In genomic region chr3:58358092-58358491, GRCh38 we compare ENCODE assay signal across 16 cellular contexts. TPM values are rescaled to one million over a fixed set of nuclear protein-coding genes. Genes with fewer than 3 reads are reported as not detected.
DNase-seq lines count a peak whose midpoint lies in the region; ATAC-seq and TF ChIP-seq lines count a peak whose summit lies in the region.
"Had no signal": no experiment of that assay in that cellular context is flagged by ENCODE, and none has a peak within 500 bp of the region (broad histone marks: within the 10 kb centered on the region; RNA-seq: fewer than 3 reads in every experiment).

No MANE protein-coding gene starts in this region.

- H3K27ac ChIP-seq in Karpas-422 (ENCODE audit: low read length) = peak overlapping the region; percentile 100
- no peak overlapping the region for H3K27ac ChIP-seq in brain microvascular endothelial cell
- H3K27ac ChIP-seq: coronary artery, foreskin keratinocyte, Peyer's patch had no signal

- H3K27me3 Mint-ChIP-seq in activated T-cell treated with anti-CD3 and anti-CD28 coated beads, Interleukin-2, amount 50 U/mL, for 24 hours = no peaks in the 10 kb centered on the region
- no peaks in the 10 kb centered on the region for H3K27me3 Mint-ChIP-seq in activated T-helper 2 cell treated with anti-CD3 and anti-CD28 coated beads, Interferon-gamma antibody, Interleukin-2, Interleukin-4, amounts not matched to agents 10 μg/mL and 5 μg/mL and 100 μg/mL, durations not matched to agents 14 hours and 24 hours and 36 hours (ENCODE audit: low read depth)
- H3K27me3 Mint-ChIP-seq in stimulated activated memory B cell treated with anti-CD40 and anti-IgM and Interleukin-4, amounts not matched to agents 10 μg/mL and 1 μg/mL and 100 μg/mL, for 72 hours = no peaks in the 10 kb centered on the region

- H2AFZ ChIP-seq in Karpas-422 (ENCODE audit: low read length) = no peak overlapping the region

- TF ChIP-seq CTCF in brain microvascular endothelial cell (IDR thresholded peaks at IDR 0.05; ENCODE audit: low read depth, low read length, missing control alignments) = no peak

- no peaks in the 10 kb centered on the region for H3K9me3 Mint-ChIP-seq in activated T-cell treated with anti-CD3 and anti-CD28 coated beads, Interleukin-2, amount 50 U/mL, for 24 hours
- no peaks in the 10 kb centered on the region for H3K9me3 Mint-ChIP-seq in activated T-helper 2 cell treated with anti-CD3 and anti-CD28 coated beads, Interferon-gamma antibody, Interleukin-2, Interleukin-4, amounts not matched to agents 10 μg/mL and 5 μg/mL and 100 μg/mL, durations not matched to agents 14 hours and 24 hours and 36 hours
- no peaks in the 10 kb centered on the region for H3K9me3 Mint-ChIP-seq in stimulated activated memory B cell treated with anti-CD40 and anti-IgM and Interleukin-4, amounts not matched to agents 10 μg/mL and 1 μg/mL and 100 μg/mL, for 72 hours
- H3K9me3 Mint-ChIP-seq: nephron progenitor cell had no signal

- peaks cover 21% of the 10 kb centered on the region; the same call in 1 of the 2 replicates for H4K20me1 ChIP-seq in Karpas-422 (ENCODE audit: insufficient read depth, low read depth, low read length)

- peaks cover 39% of the 10 kb centered on the region for H3K4me1 Mint-ChIP-seq in activated T-cell treated with anti-CD3 and anti-CD28 coated beads, Interleukin-2, amount 50 U/mL, for 24 hours (ENCODE audit: low read depth)
- peaks cover 51% of the 10 kb centered on the region for H3K4me1 Mint-ChIP-seq in activated T-helper 2 cell treated with anti-CD3 and anti-CD28 coated beads, Interferon-gamma antibody, Interleukin-2, Interleukin-4, amounts not matched to agents 10 μg/mL and 5 μg/mL and 100 μg/mL, durations not matched to agents 14 hours and 24 hours and 36 hours (ENCODE audit: low read depth)
- peaks cover 81% of the 10 kb centered on the region for H3K4me1 Mint-ChIP-seq in stimulated activated memory B cell treated with anti-CD40 and anti-IgM and Interleukin-4, amounts not matched to agents 10 μg/mL and 1 μg/mL and 100 μg/mL, for 72 hours

- H3K9me2 ChIP-seq in Karpas-422 (replicated peaks; ENCODE audit: insufficient read depth, low read length) = no peaks in the 10 kb centered on the region

- H3K27me3 ChIP-seq in Karpas-422 (ENCODE audit: low read length) (no peaks in the 10 kb centered on the region), brain microvascular endothelial cell (replicated peaks) (no peaks in the 10 kb centered on the region)
- H3K27me3 ChIP-seq: foreskin keratinocyte, Peyer's patch had no signal

- H3K4me3 Mint-ChIP-seq in activated T-cell treated with anti-CD3 and anti-CD28 coated beads, Interleukin-2, amount 50 U/mL, for 24 hours = no peak overlapping the region
- no peak overlapping the region for H3K4me3 Mint-ChIP-seq in activated T-helper 2 cell treated with anti-CD3 and anti-CD28 coated beads, Interferon-gamma antibody, Interleukin-2, Interleukin-4, amounts not matched to agents 10 μg/mL and 5 μg/mL and 100 μg/mL, durations not matched to agents 14 hours and 24 hours and 36 hours (ENCODE audit: low read depth)
- H3K4me3 Mint-ChIP-seq in stimulated activated memory B cell treated with anti-CD40 and anti-IgM and Interleukin-4, amounts not matched to agents 10 μg/mL and 1 μg/mL and 100 μg/mL, for 72 hours = no peak overlapping the region
- H3K4me3 Mint-ChIP-seq: nephron progenitor cell had no signal

- H3K36me3 ChIP-seq in Karpas-422 (ENCODE audit: insufficient read depth, low read length) = peaks cover 25% of the 10 kb centered on the region; the same call in 1 of the 2 replicates
- H3K36me3 ChIP-seq in brain microvascular endothelial cell (replicated peaks) = no peaks in the 10 kb centered on the region
- H3K36me3 ChIP-seq: Peyer's patch had no signal

- in situ Hi-C loops in brain microvascular endothelial cell (cut with HindIII; ENCODE audit: low pct_ligation_motif_present, low sequenced_read_pairs) = no loop called here

- no peak overlapping the region for H3K9ac ChIP-seq in Karpas-422 (ENCODE audit: low read length)

- intact Hi-C loops in activated T-helper 2 cell treated with anti-CD3 and anti-CD28 coated beads, Interferon-gamma antibody, Interleukin-2, Interleukin-4, amounts not matched to agents 10 μg/mL and 5 μg/mL and 100 μg/mL, durations not matched to agents 14 hours and 24 hours and 36 hours (cut with micrococcal nuclease) = loop anchor here (1.0 to 10.0 kb wide), 6 partner anchors 8 to 114 kb away; no protein-coding TSS in a partner anchor

- peaks cover 97% of the 10 kb centered on the region for H3K4me1 ChIP-seq in Karpas-422 (ENCODE audit: low read length)
- H3K4me1 ChIP-seq: foreskin keratinocyte had no signal

- no peaks in the 10 kb centered on the region for H3K9me3 ChIP-seq in Karpas-422 (ENCODE audit: low read length)
- H3K9me3 ChIP-seq: Peyer's patch had no signal

- no peak overlapping the region for H3K4me2 ChIP-seq in Karpas-422 (ENCODE audit: low read depth, low read length, poor library complexity, severe bottlenecking)

- H3K4me3 ChIP-seq in Karpas-422 (ENCODE audit: low read length) (no peak overlapping the region), brain microvascular endothelial cell (ENCODE audit: low read depth, low read length) (no peak overlapping the region)
- H3K4me3 ChIP-seq: coronary artery, Peyer's patch had no signal

- H3K79me2 ChIP-seq in Karpas-422 (ENCODE audit: low read length) = peaks cover 100% of the 10 kb centered on the region

- peaks cover 9% of the 10 kb centered on the region for H3K36me3 Mint-ChIP-seq in activated T-cell treated with anti-CD3 and anti-CD28 coated beads, Interleukin-2, amount 50 U/mL, for 24 hours (ENCODE audit: low read depth)
- peaks cover 17% of the 10 kb centered on the region for H3K36me3 Mint-ChIP-seq in activated T-helper 2 cell treated with anti-CD3 and anti-CD28 coated beads, Interferon-gamma antibody, Interleukin-2, Interleukin-4, amounts not matched to agents 10 μg/mL and 5 μg/mL and 100 μg/mL, durations not matched to agents 14 hours and 24 hours and 36 hours (ENCODE audit: low read depth)
- peaks cover 6% of the 10 kb centered on the region for H3K36me3 Mint-ChIP-seq in stimulated activated memory B cell treated with anti-CD40 and anti-IgM and Interleukin-4, amounts not matched to agents 10 μg/mL and 1 μg/mL and 100 μg/mL, for 72 hours

- ATAC-seq in stimulated activated memory B cell treated with anti-CD40 and anti-IgM and Interleukin-4, amounts not matched to agents 10 μg/mL and 1 μg/mL and 100 μg/mL, for 72 hours = peak; percentile 3
- ATAC-seq in GM18520 (IDR thresholded peaks at IDR 0.05; ENCODE audit: unreplicated experiment) (no peak), HG02642 (IDR thresholded peaks at IDR 0.05; ENCODE audit: poor library complexity, unreplicated experiment) (no peak)
- ATAC-seq: foreskin keratinocyte had no signal

- H3K27ac Mint-ChIP-seq in activated T-cell treated with anti-CD3 and anti-CD28 coated beads, Interleukin-2, amount 50 U/mL, for 24 hours = peak overlapping the region; percentile 23
- H3K27ac Mint-ChIP-seq in activated T-helper 2 cell treated with anti-CD3 and anti-CD28 coated beads, Interferon-gamma antibody, Interleukin-2, Interleukin-4, amounts not matched to agents 10 μg/mL and 5 μg/mL and 100 μg/mL, durations not matched to agents 14 hours and 24 hours and 36 hours = peak overlapping the region; percentile 95
- peak overlapping the region; percentile 87 for H3K27ac Mint-ChIP-seq in stimulated activated memory B cell treated with anti-CD40 and anti-IgM and Interleukin-4, amounts not matched to agents 10 μg/mL and 1 μg/mL and 100 μg/mL, for 72 hours
- H3K27ac Mint-ChIP-seq: nephron progenitor cell had no signal

- DNase-seq in activated T-cell treated with anti-CD3 and anti-CD28 coated beads, Interleukin-2, amount 50 U/mL, for 24 hours = no peak
- no peak for DNase-seq in activated T-cell treated with anti-CD3 and anti-CD28 coated beads for 4 hours
- DNase-seq in Karpas-422 = peak; percentile 67
- DNase-seq in activated T-helper 2 cell treated with anti-CD3 and anti-CD28 coated beads, Interferon-gamma antibody, Interleukin-2, Interleukin-4, amounts not matched to agents 10 μg/mL and 5 μg/mL and 100 μg/mL, durations not matched to agents 14 hours and 24 hours and 36 hours (ENCODE audit: low spot score) = no peak
- no peak for DNase-seq in brain microvascular endothelial cell
- DNase-seq: ACHN; foreskin keratinocyte; mesendoderm; NCI-H146; nephron progenitor cell; Peyer's patch; stimulated activated naive CD4-positive, alpha-beta T cell treated with Interleukin-2 at 50 U/mL for 16 hours had no signal

RNA-seq across cellular contexts. Expression of gene PXK, which starts 25.4 kb away (rescaled TPM):
- 222 and 353 TPM in 2 replicates for total RNA-seq in Karpas-422 (2014; rRNA removed; shearing (Covaris generic); ENCODE audit: low replicate concordance)
- total RNA-seq in activated T-helper 2 cell treated with anti-CD3 and anti-CD28 coated beads, Interferon-gamma antibody, Interleukin-2, Interleukin-4, amounts not matched to agents 10 μg/mL and 5 μg/mL and 100 μg/mL, durations not matched to agents 14 hours and 24 hours and 36 hours = 47.6 and 48.7 TPM in 2 replicates

RNA-seq across cellular contexts. Expression of gene HTD2, which starts 51.8 kb away (rescaled TPM):
- total RNA-seq in Karpas-422 (2014; rRNA removed; shearing (Covaris generic); ENCODE audit: low replicate concordance) = 5.4 and 19.9 TPM in 2 replicates
- 10.1 and 10.5 TPM in 2 replicates for total RNA-seq in activated T-helper 2 cell treated with anti-CD3 and anti-CD28 coated beads, Interferon-gamma antibody, Interleukin-2, Interleukin-4, amounts not matched to agents 10 μg/mL and 5 μg/mL and 100 μg/mL, durations not matched to agents 14 hours and 24 hours and 36 hours

RNA-seq across cellular contexts. Expression of gene RPP14, which starts 52.0 kb away (rescaled TPM):
- total RNA-seq in Karpas-422 (2014; rRNA removed; shearing (Covaris generic); ENCODE audit: low replicate concordance) = 7.5 and 7.6 TPM in 2 replicates
- 21.8 and 23.8 TPM in 2 replicates for total RNA-seq in activated T-helper 2 cell treated with anti-CD3 and anti-CD28 coated beads, Interferon-gamma antibody, Interleukin-2, Interleukin-4, amounts not matched to agents 10 μg/mL and 5 μg/mL and 100 μg/mL, durations not matched to agents 14 hours and 24 hours and 36 hours

Comparison
In these comparisons a context has a peak if more than half of its experiments do, and no peak if none do; other contexts are left out.
1. H3K27ac Mint-ChIP-seq: peak in every context shown above with its lines; median percentile 95 in activated T-helper 2 cell treated with anti-CD3 and anti-CD28 coated beads, Interferon-gamma antibody, Interleukin-2, Interleukin-4, amounts not matched to agents 10 μg/mL and 5 μg/mL and 100 μg/mL, durations not matched to agents 14 hours and 24 hours and 36 hours; 87 in stimulated activated memory B cell treated with anti-CD40 and anti-IgM and Interleukin-4, amounts not matched to agents 10 μg/mL and 1 μg/mL and 100 μg/mL, for 72 hours; 23 in activated T-cell treated with anti-CD3 and anti-CD28 coated beads, Interleukin-2, amount 50 U/mL, for 24 hours.